10 cellular contexts compared by ENCODE assay signal in genomic region chr3:62559831-62560445, GRCh38.
DNase-seq lines count a peak whose midpoint lies in the region; ATAC-seq, FAIRE-seq and TF ChIP-seq lines count a peak whose summit lies in the region.
"Had no signal": no experiment of that assay in that cellular context is flagged by ENCODE, and none has a peak within 500 bp of the region (broad histone marks: within the 10 kb centered on the region; RNA-seq: fewer than 3 reads in every experiment).

No MANE protein-coding gene starts in this region.

- H3K23ac ChIP-seq in mesendoderm (ENCODE audit: low read length) = no peak overlapping the region

- no peaks in the 10 kb centered on the region for H3K79me2 ChIP-seq in Karpas-422 (ENCODE audit: low read length)
- H3K79me2 ChIP-seq in mammary epithelial cell (ENCODE audit: insufficient read depth, low read length) = no peaks in the 10 kb centered on the region
- H3K79me2 ChIP-seq in mesendoderm (ENCODE audit: control insufficient read depth, insufficient read depth, low read length) = no peaks in the 10 kb centered on the region

- no peak overlapping the region for H3K4ac ChIP-seq in mesendoderm (ENCODE audit: low read depth, low read length)

- no peak overlapping the region for H3K18ac ChIP-seq in mesendoderm (ENCODE audit: low read length)

- H4K8ac ChIP-seq in mesendoderm (ENCODE audit: low read depth, low read length) = no peak overlapping the region

- in situ Hi-C loops in mammary epithelial cell (cut with MboI; ENCODE audit: low sequenced_read_pairs in 2 of 2) = loop anchor here (5.0 to 10.0 kb wide), 3 partner anchors 218 to 355 kb away; no protein-coding TSS in a partner anchor

- no peak overlapping the region for H2AFZ ChIP-seq in Karpas-422 (ENCODE audit: low read length)
- H2AFZ ChIP-seq in mammary epithelial cell (ENCODE audit: low read depth, low read length) = no peak overlapping the region

- ATAC-seq in GM21381 (IDR thresholded peaks at IDR 0.05; ENCODE audit: unreplicated experiment) (no peak), GM19324 (IDR thresholded peaks at IDR 0.05; ENCODE audit: low FRiP score, unreplicated experiment) (no peak), HG03280 (IDR thresholded peaks at IDR 0.05; ENCODE audit: unreplicated experiment) (no peak)

- no peak overlapping the region for H2BK120ac ChIP-seq in mesendoderm (ENCODE audit: low read depth, low read length)

- no peak overlapping the region for H3K4me3 ChIP-seq in Karpas-422 (ENCODE audit: low read length)
- H3K4me3 ChIP-seq in mammary epithelial cell (replicated peaks in 1 of 3; ENCODE audit: insufficient read depth in 1 of 3, low read depth in 2 of 3, low read length in 3 of 3) = no peak overlapping the region
- no peak overlapping the region for H3K4me3 ChIP-seq in mesendoderm (ENCODE audit: low read length)
- H3K4me3 ChIP-seq: SJCRH30 had no signal

- no peaks in the 10 kb centered on the region for H3K9me2 ChIP-seq in Karpas-422 (replicated peaks; ENCODE audit: insufficient read depth, low read length)

- H2BK15ac ChIP-seq in mesendoderm (replicated peaks; ENCODE audit: low read depth) = no peak overlapping the region

- dilution Hi-C loops in mammary epithelial cell (cut with HindIII; ENCODE audit: low sequenced_read_pairs) = no loop called here

- no peak overlapping the region for H2AK5ac ChIP-seq in mesendoderm (ENCODE audit: low read length)

- no peak overlapping the region for H3K56ac ChIP-seq in mesendoderm (ENCODE audit: low read length)

- intact Hi-C loops in mammary epithelial cell (cut with micrococcal nuclease) = loop anchor here (1.0 kb wide), 2 partner anchors 228 to 359 kb away; no protein-coding TSS in a partner anchor

- H3K4me1 ChIP-seq in Karpas-422 (ENCODE audit: low read length) = no peaks in the 10 kb centered on the region
- H3K4me1 ChIP-seq in mammary epithelial cell (ENCODE audit: insufficient read depth, low read length) = peaks cover 15% of the 10 kb centered on the region
- H3K4me1 ChIP-seq in mesendoderm (ENCODE audit: control insufficient read depth, low read depth, low read length) = no peaks in the 10 kb centered on the region
- H3K4me1 ChIP-seq: SJCRH30 had no signal

- H3K9ac ChIP-seq in Karpas-422 (ENCODE audit: low read length) (no peak overlapping the region), mammary epithelial cell (ENCODE audit: insufficient read depth, low read length) (no peak overlapping the region), mesendoderm (ENCODE audit: low read length) (no peak overlapping the region)

- BruUV-seq in mammary epithelial cell (replicated peaks; lab: Mats Ljungman, UMichigan) = no TSS peak

- no peaks in the 10 kb centered on the region for H3K36me3 ChIP-seq in Karpas-422 (ENCODE audit: insufficient read depth, low read length)
- no peaks in the 10 kb centered on the region for H3K36me3 ChIP-seq in mammary epithelial cell (ENCODE audit: insufficient read depth, low read length)
- no peaks in the 10 kb centered on the region for H3K36me3 ChIP-seq in mesendoderm (ENCODE audit: control insufficient read depth, insufficient read depth, low read length)
- H3K36me3 ChIP-seq: SJCRH30 had no signal

- H3K4me2 ChIP-seq in Karpas-422 (ENCODE audit: low read depth, low read length, poor library complexity, severe bottlenecking) (no peak overlapping the region), mammary epithelial cell (ENCODE audit: insufficient read depth, low read depth, low read length) (no peak overlapping the region), mesendoderm (ENCODE audit: low read length) (no peak overlapping the region)

- DNase-seq in D721Med (ENCODE audit: insufficient read length, low spot score) (no peak), Karpas-422 (peak; percentile 60), mammary epithelial cell (no peak), mesendoderm (peak; percentile 33), COR-L47 (lab: John Stamatoyannopoulos, UW) (no peak)

- H3K9me3 ChIP-seq in Karpas-422 (ENCODE audit: low read length) (no peaks in the 10 kb centered on the region), mammary epithelial cell (replicated peaks; ENCODE audit: insufficient read depth, low read length) (no peaks in the 10 kb centered on the region)
- H3K9me3 ChIP-seq: SJCRH30 had no signal

- H3K27me3 ChIP-seq in Karpas-422 (ENCODE audit: low read length) (no peaks in the 10 kb centered on the region), mammary epithelial cell (ENCODE audit: insufficient read depth, low read length) (no peaks in the 10 kb centered on the region), mesendoderm (ENCODE audit: insufficient read depth, low read length, poor library complexity) (no peaks in the 10 kb centered on the region)
- H3K27me3 ChIP-seq: SJCRH30 had no signal

- H4K5ac ChIP-seq in mesendoderm (ENCODE audit: low read length) = no peak overlapping the region

- H3K27ac ChIP-seq in Karpas-422 (ENCODE audit: low read length) (no peak overlapping the region), mammary epithelial cell (ENCODE audit: insufficient read depth, low read depth, low read length) (no peak overlapping the region), mesendoderm (ENCODE audit: low read depth, low read length) (no peak overlapping the region)
- H3K27ac ChIP-seq: SJCRH30 had no signal

- peak; percentile 48 for TF ChIP-seq CTCF in D721Med (IDR thresholded peaks at IDR 0.05; ENCODE audit: insufficient read depth, missing control alignments)
- TF ChIP-seq CTCF in mammary epithelial cell (conservative IDR thresholded peaks at IDR 0.05 in 1 of 2, IDR thresholded peaks at IDR 0.05 in 1 of 2; ENCODE audit: extremely low read depth in 1 of 2, insufficient read depth in 1 of 2, low read depth in 1 of 2, low read length in 2 of 2) = peak; percentile 27 to 62

- WGBS in mammary epithelial cell (ENCODE audit: low coverage, missing lambda C conversion rate) = 0% methylated on average over 2 of the region's 2 CpGs
- no CpG with 5 or more reads among the region's 2 CpGs for WGBS in mesendoderm (ENCODE audit: extremely low coverage, insufficient coverage, low lambda C conversion rate)

- H2BK5ac ChIP-seq in mesendoderm (ENCODE audit: low read length) = no peak overlapping the region

- CTCF ChIA-PET in mammary epithelial cell (lab: Charles Lee; ENCODE audit: low non-redundant PET) = no interaction called here

- H3K79me1 ChIP-seq in mesendoderm (ENCODE audit: low read length) = no peaks in the 10 kb centered on the region

- FAIRE-seq in D721Med (lab: Jason Lieb, UNC) = no peak
- FAIRE-seq: H54 had no signal

- H4K20me1 ChIP-seq in Karpas-422 (ENCODE audit: insufficient read depth, low read depth, low read length) = no peaks in the 10 kb centered on the region
- no peaks in the 10 kb centered on the region for H4K20me1 ChIP-seq in mammary epithelial cell (ENCODE audit: insufficient read depth, low read length)

Comparison
In these comparisons a context has a peak if more than half of its experiments do, and no peak if none do; other contexts are left out.
1. DNase-seq: peak in Karpas-422 (single experiment) and mesendoderm (single experiment); none in D721Med (single experiment), mammary epithelial cell (single experiment) and COR-L47 (single experiment).